1 cellular context compared by ENCODE assay signal in the genomic region with DNA sequence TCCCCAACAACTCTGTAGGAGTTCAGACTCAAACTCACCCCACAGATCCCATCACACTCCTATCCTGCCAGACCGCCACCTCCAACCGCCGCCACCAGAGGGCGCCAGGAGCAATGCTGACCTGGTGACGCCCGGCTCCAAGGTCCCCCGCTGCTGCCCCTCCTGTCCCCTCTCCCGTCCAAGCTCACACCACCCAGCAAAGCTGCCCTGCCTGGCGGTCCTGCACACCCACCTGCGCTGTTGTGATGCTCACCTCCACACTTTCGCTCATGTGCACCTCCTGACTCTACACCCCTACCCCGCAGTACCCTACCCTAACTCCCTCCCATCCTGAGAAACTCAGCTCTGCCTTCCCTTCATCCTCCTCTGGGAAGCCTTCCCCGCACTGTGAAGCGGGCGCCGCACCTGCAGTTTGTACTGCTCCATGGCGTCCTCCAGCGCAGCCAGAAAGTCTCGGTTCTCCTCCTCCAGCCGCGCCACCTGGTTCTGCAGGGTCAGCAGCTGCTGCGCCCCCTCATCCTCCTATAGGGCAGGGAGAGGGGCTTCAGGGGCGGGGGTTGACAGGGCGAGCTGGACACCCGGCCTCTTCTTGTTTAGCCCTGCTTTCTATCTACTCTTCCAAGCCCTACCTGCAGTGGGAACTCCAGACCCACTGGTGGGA.
TF ChIP-seq lines count a peak whose summit lies in the region.

No MANE protein-coding gene starts in this region.

TF ChIP-seq in HCT116, 20 proteins besides CTCF, POLR2A, EP300 and RAD21 (continued from another document):
- TF ChIP-seq, protein P1, sequence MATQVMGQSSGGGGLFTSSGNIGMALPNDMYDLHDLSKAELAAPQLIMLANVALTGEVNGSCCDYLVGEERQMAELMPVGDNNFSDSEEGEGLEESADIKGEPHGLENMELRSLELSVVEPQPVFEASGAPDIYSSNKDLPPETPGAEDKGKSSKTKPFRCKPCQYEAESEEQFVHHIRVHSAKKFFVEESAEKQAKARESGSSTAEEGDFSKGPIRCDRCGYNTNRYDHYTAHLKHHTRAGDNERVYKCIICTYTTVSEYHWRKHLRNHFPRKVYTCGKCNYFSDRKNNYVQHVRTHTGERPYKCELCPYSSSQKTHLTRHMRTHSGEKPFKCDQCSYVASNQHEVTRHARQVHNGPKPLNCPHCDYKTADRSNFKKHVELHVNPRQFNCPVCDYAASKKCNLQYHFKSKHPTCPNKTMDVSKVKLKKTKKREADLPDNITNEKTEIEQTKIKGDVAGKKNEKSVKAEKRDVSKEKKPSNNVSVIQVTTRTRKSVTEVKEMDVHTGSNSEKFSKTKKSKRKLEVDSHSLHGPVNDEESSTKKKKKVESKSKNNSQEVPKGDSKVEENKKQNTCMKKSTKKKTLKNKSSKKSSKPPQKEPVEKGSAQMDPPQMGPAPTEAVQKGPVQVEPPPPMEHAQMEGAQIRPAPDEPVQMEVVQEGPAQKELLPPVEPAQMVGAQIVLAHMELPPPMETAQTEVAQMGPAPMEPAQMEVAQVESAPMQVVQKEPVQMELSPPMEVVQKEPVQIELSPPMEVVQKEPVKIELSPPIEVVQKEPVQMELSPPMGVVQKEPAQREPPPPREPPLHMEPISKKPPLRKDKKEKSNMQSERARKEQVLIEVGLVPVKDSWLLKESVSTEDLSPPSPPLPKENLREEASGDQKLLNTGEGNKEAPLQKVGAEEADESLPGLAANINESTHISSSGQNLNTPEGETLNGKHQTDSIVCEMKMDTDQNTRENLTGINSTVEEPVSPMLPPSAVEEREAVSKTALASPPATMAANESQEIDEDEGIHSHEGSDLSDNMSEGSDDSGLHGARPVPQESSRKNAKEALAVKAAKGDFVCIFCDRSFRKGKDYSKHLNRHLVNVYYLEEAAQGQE (IDR thresholded peaks at IDR 0.05; ENCODE audit: low read depth) = no peak
TF ChIP-seq in HCT116: peak in this region for 0.
